Comparison of ENCODE assay signal across 8 cellular contexts in genomic region chr3:5006755-5007202, GRCh38. TPM values are rescaled to one million over a fixed set of nuclear protein-coding genes. Genes with fewer than 3 reads are reported as not detected.
DNase-seq lines count a peak whose midpoint lies in the region; ATAC-seq and TF ChIP-seq lines count a peak whose summit lies in the region.

No MANE protein-coding gene starts in this region.

- no peaks in the 10 kb centered on the region for H3K9me3 ChIP-seq in CD4-positive, alpha-beta T cell (ENCODE audit: control insufficient read depth, low read length)

- ATAC-seq in CD4-positive, alpha-beta T cell (ENCODE audit: poor library complexity), result peak; percentile 82
- ATAC-seq in GM19467 (IDR thresholded peaks at IDR 0.05; ENCODE audit: unreplicated experiment), result peak; percentile 51
- ATAC-seq in HG03521 (IDR thresholded peaks at IDR 0.05; ENCODE audit: unreplicated experiment), result peak; percentile 53
- peak; percentile 38 for ATAC-seq in sciatic nerve

- POLR2A ChIA-PET in CD4-positive, alpha-beta T cell (lab: Charles Lee), result interaction anchor here (1.1 kb wide), 1 partner anchor 23 kb away, joined by 4 read pairs; no protein-coding TSS in a partner anchor

- H3K9me3 Mint-ChIP-seq in CD4-positive, alpha-beta T cell, result no peaks in the 10 kb centered on the region
- no peaks in the 10 kb centered on the region for H3K9me3 Mint-ChIP-seq in activated T-helper 1 cell treated with anti-CD3 and anti-CD28 coated beads, Interleukin-12 subunit alpha, Interleukin-12 subunit beta, Interleukin-2, Interleukin-4 antibody, amounts not matched to agents 30 ng/mL and 10 ng/mL and 1 ng/mL, durations not matched to agents 14 hours and 24 hours and 36 hours

- no peaks in the 10 kb centered on the region for H3K27me3 Mint-ChIP-seq in CD4-positive, alpha-beta T cell
- no peaks in the 10 kb centered on the region for H3K27me3 Mint-ChIP-seq in activated T-helper 1 cell treated with anti-CD3 and anti-CD28 coated beads, Interleukin-12 subunit alpha, Interleukin-12 subunit beta, Interleukin-2, Interleukin-4 antibody, amounts not matched to agents 30 ng/mL and 10 ng/mL and 1 ng/mL, durations not matched to agents 14 hours and 24 hours and 36 hours (ENCODE audit: insufficient read depth)

- no peak overlapping the region for H3K4me3 Mint-ChIP-seq in CD4-positive, alpha-beta T cell
- peak overlapping the region; percentile 71 for H3K4me3 Mint-ChIP-seq in activated T-helper 1 cell treated with anti-CD3 and anti-CD28 coated beads, Interleukin-12 subunit alpha, Interleukin-12 subunit beta, Interleukin-2, Interleukin-4 antibody, amounts not matched to agents 30 ng/mL and 10 ng/mL and 1 ng/mL, durations not matched to agents 14 hours and 24 hours and 36 hours

- intact Hi-C loops in CD4-positive, alpha-beta T cell (cut with DNase I, micrococcal nuclease), result no loop called here
- intact Hi-C loops in activated T-helper 1 cell treated with anti-CD3 and anti-CD28 coated beads, Interleukin-12 subunit alpha, Interleukin-12 subunit beta, Interleukin-2, Interleukin-4 antibody, amounts not matched to agents 30 ng/mL and 10 ng/mL and 1 ng/mL, durations not matched to agents 14 hours and 24 hours and 36 hours (cut with micrococcal nuclease), result loop anchor here (1.0 to 10.0 kb wide), 9 partner anchors 16 to 622 kb away; no protein-coding TSS in a partner anchor
- intact Hi-C loops in sciatic nerve (cut with DNase I), result no loop called here

- H3K27ac ChIP-seq in CD4-positive, alpha-beta T cell (ENCODE audit: low read depth, low read length), result no peak overlapping the region

- H3K36me3 Mint-ChIP-seq in CD4-positive, alpha-beta T cell (ENCODE audit: low read depth), result no peaks in the 10 kb centered on the region
- peaks cover 3% of the 10 kb centered on the region for H3K36me3 Mint-ChIP-seq in activated T-helper 1 cell treated with anti-CD3 and anti-CD28 coated beads, Interleukin-12 subunit alpha, Interleukin-12 subunit beta, Interleukin-2, Interleukin-4 antibody, amounts not matched to agents 30 ng/mL and 10 ng/mL and 1 ng/mL, durations not matched to agents 14 hours and 24 hours and 36 hours (ENCODE audit: low read depth)

- no peak for TF ChIP-seq CTCF in CD4-positive, alpha-beta T cell (IDR thresholded peaks at IDR 0.05)

- CTCF ChIA-PET in CD4-positive, alpha-beta T cell (lab: Charles Lee), result no interaction called here

- H3K4me1 Mint-ChIP-seq in CD4-positive, alpha-beta T cell (ENCODE audit: low read depth), result peaks cover 27% of the 10 kb centered on the region
- H3K4me1 Mint-ChIP-seq in activated T-helper 1 cell treated with anti-CD3 and anti-CD28 coated beads, Interleukin-12 subunit alpha, Interleukin-12 subunit beta, Interleukin-2, Interleukin-4 antibody, amounts not matched to agents 30 ng/mL and 10 ng/mL and 1 ng/mL, durations not matched to agents 14 hours and 24 hours and 36 hours (ENCODE audit: low read depth), result peaks cover 72% of the 10 kb centered on the region

- peak overlapping the region; percentile 15 for H3K27ac Mint-ChIP-seq in CD4-positive, alpha-beta T cell
- peak overlapping the region; percentile 89 for H3K27ac Mint-ChIP-seq in activated T-helper 1 cell treated with anti-CD3 and anti-CD28 coated beads, Interleukin-12 subunit alpha, Interleukin-12 subunit beta, Interleukin-2, Interleukin-4 antibody, amounts not matched to agents 30 ng/mL and 10 ng/mL and 1 ng/mL, durations not matched to agents 14 hours and 24 hours and 36 hours

- no peaks in the 10 kb centered on the region for H3K27me3 ChIP-seq in CD4-positive, alpha-beta T cell (ENCODE audit: control insufficient read depth, insufficient read depth, low read length)

- peak in 7 of 10 experiments; percentile 18 to 53 (median 44) for DNase-seq in CD4-positive, alpha-beta T cell
- peak; percentile 88 for DNase-seq in activated T-helper 1 cell treated with anti-CD3 and anti-CD28 coated beads, Interleukin-12 subunit alpha, Interleukin-12 subunit beta, Interleukin-2, Interleukin-4 antibody, amounts not matched to agents 30 ng/mL and 10 ng/mL and 1 ng/mL, durations not matched to agents 14 hours and 24 hours and 36 hours (ENCODE audit: low spot score)
- DNase-seq in sciatic nerve (ENCODE audit: low spot score) (no peak), HPDE6-E6E7 (ENCODE audit: extremely low spot score) (no peak), kidney glomerular epithelial cell (lab: John Stamatoyannopoulos, UW) (no peak), NCI-H345 treated with DMSO at 0.1 percent for 48 hours (lab: John Stamatoyannopoulos, UW; ENCODE audit: unreplicated experiment) (no peak)

RNA-seq across cellular contexts. Expression of gene BHLHE40, which starts 27.5 kb away (rescaled TPM):
- 100 to 1,000 TPM; 167 to 182 TPM for total RNA-seq in CD4-positive, alpha-beta T cell
- total RNA-seq in activated T-helper 1 cell treated with anti-CD3 and anti-CD28 coated beads, Interleukin-12 subunit alpha, Interleukin-12 subunit beta, Interleukin-2, Interleukin-4 antibody, amounts not matched to agents 30 ng/mL and 10 ng/mL and 1 ng/mL, durations not matched to agents 14 hours and 24 hours and 36 hours, result 449 and 458 TPM in 2 replicates
- total RNA-seq in sciatic nerve, result 288 TPM

Comparison
In these comparisons a context has a peak if more than half of its experiments do, and no peak if none do; other contexts are left out.
1. DNase-seq: peak in CD4-positive, alpha-beta T cell (7 of 10) and activated T-helper 1 cell treated with anti-CD3 and anti-CD28 coated beads, Interleukin-12 subunit alpha, Interleukin-12 subunit beta, Interleukin-2, Interleukin-4 antibody, amounts not matched to agents 30 ng/mL and 10 ng/mL and 1 ng/mL, durations not matched to agents 14 hours and 24 hours and 36 hours (single experiment); none in sciatic nerve (single experiment), HPDE6-E6E7 (single experiment), kidney glomerular epithelial cell (single experiment) and NCI-H345 treated with DMSO at 0.1 percent for 48 hours (single experiment).
2. Peak in every context shown above with its lines, with median percentiles within 50 percentile points of each other: ATAC-seq.